19 cellular contexts compared by ENCODE assay signal in genomic region chr1:193609592-193609991, GRCh38.
DNase-seq lines count a peak whose midpoint lies in the region; ATAC-seq and TF ChIP-seq lines count a peak whose summit lies in the region.
"Had no signal": no experiment of that assay in that cellular context is flagged by ENCODE, and none has a peak within 500 bp of the region (broad histone marks: within the 10 kb centered on the region; RNA-seq: fewer than 3 reads in every experiment).

No MANE protein-coding gene starts in this region.

- ATAC-seq in GM23338 (no peak), HG03354 (IDR thresholded peaks at IDR 0.05; ENCODE audit: poor library complexity, severe bottlenecking, unreplicated experiment) (no peak)
- ATAC-seq in effector memory CD8-positive, alpha-beta T cell (replicated peaks) = peak; percentile 69
- ATAC-seq: A549, K562 had no signal

- no peaks in the 10 kb centered on the region for H3F3A ChIP-seq in GM23338 (replicated peaks; ENCODE audit: low read depth)

- no peaks in the 10 kb centered on the region for H3K27me3 Mint-ChIP-seq in activated T-cell treated with anti-CD3 and anti-CD28 coated beads, Interleukin-2, amount 50 U/mL, for 24 hours
- peaks cover 2% of the 10 kb centered on the region for H3K27me3 Mint-ChIP-seq in GM23338 (ENCODE audit: insufficient read depth, low read depth, poor library complexity)
- no peaks in the 10 kb centered on the region for H3K27me3 Mint-ChIP-seq in effector memory CD8-positive, alpha-beta T cell
- no peaks in the 10 kb centered on the region for H3K27me3 Mint-ChIP-seq in neural crest cell (ENCODE audit: low read depth)

- H3K27me3 ChIP-seq in GM23338 (ENCODE audit: insufficient read depth) = no peaks in the 10 kb centered on the region
- H3K27me3 ChIP-seq: BLaER1, SJCRH30 had no signal

- DNase-seq in activated T-cell treated with anti-CD3 and anti-CD28 coated beads, Interleukin-2, amount 50 U/mL, for 24 hours = no peak
- no peak for DNase-seq in activated T-cell treated with anti-CD3 and anti-CD28 coated beads, Interleukin-2, amount 50 U/mL, for 1 hour
- DNase-seq in GM23338 (ENCODE audit: low spot score) (no peak), neural crest cell (ENCODE audit: low read depth, low spot score) (no peak), EL (no peak)
- no peak for DNase-seq in effector memory CD8-positive, alpha-beta T cell
- no peak for DNase-seq in activated effector memory CD4-positive, alpha-beta T cell treated with Interleukin-2 at 50 U/mL for 16 hours
- DNase-seq: DMS79 treated with DMSO at 0.1 percent for 48 hours, H9, NCI-H1092 treated with DMSO at 0.1 percent for 48 hours, NCI-H146, NCI-H2029 treated with DMSO at 0.1 percent for 48 hours, NCI-H2171, NCI-H526, SJCRH30 had no signal

- H3K27ac Mint-ChIP-seq in activated T-cell treated with anti-CD3 and anti-CD28 coated beads, Interleukin-2, amount 50 U/mL, for 24 hours = peak overlapping the region; percentile 23
- H3K27ac Mint-ChIP-seq in GM23338 (peak overlapping the region; percentile 61; the same call in 1 of the 2 replicates), neural crest cell (ENCODE audit: unreplicated experiment) (peak overlapping the region; percentile 65)
- H3K27ac Mint-ChIP-seq in effector memory CD8-positive, alpha-beta T cell = peak overlapping the region in 1 of 2 donors; percentile 33

- TF ChIP-seq CTCF in GM23338 (conservative IDR thresholded peaks at IDR 0.05; ENCODE audit: low read depth in 2 of 2) (no peak), neural crest cell (conservative IDR thresholded peaks at IDR 0.05) (no peak)

- peaks cover 2% of the 10 kb centered on the region for H3K36me3 Mint-ChIP-seq in activated T-cell treated with anti-CD3 and anti-CD28 coated beads, Interleukin-2, amount 50 U/mL, for 24 hours (ENCODE audit: low read depth)
- H3K36me3 Mint-ChIP-seq in GM23338 (ENCODE audit: low read depth) (no peaks in the 10 kb centered on the region), neural crest cell (ENCODE audit: low read depth) (peaks cover 2% of the 10 kb centered on the region)
- no peaks in the 10 kb centered on the region for H3K36me3 Mint-ChIP-seq in effector memory CD8-positive, alpha-beta T cell (ENCODE audit: insufficient read depth)

- no peaks in the 10 kb centered on the region for H3K36me3 ChIP-seq in GM23338 (ENCODE audit: insufficient read depth)
- H3K36me3 ChIP-seq: BLaER1, SJCRH30 had no signal

- H3K4me1 Mint-ChIP-seq in activated T-cell treated with anti-CD3 and anti-CD28 coated beads, Interleukin-2, amount 50 U/mL, for 24 hours (ENCODE audit: low read depth) = peaks cover 21% of the 10 kb centered on the region
- H3K4me1 Mint-ChIP-seq in GM23338 (no peaks in the 10 kb centered on the region; the same call in 2 of the 3 replicates), neural crest cell (peaks cover 4% of the 10 kb centered on the region)
- H3K4me1 Mint-ChIP-seq in effector memory CD8-positive, alpha-beta T cell (ENCODE audit: low read depth in 2 of 2) = peaks cover 4 to 9% of the 10 kb centered on the region in 2 donors
- H3K4me1 Mint-ChIP-seq: H9 had no signal

- no peaks in the 10 kb centered on the region for H3K79me2 ChIP-seq in GM23338 (replicated peaks; ENCODE audit: insufficient read depth)

- H3K27ac ChIP-seq in GM23338 (ENCODE audit: low read depth) = no peak overlapping the region
- H3K27ac ChIP-seq: A549, BLaER1, SJCRH30 had no signal

- H3K4me1 ChIP-seq in GM23338 (ENCODE audit: insufficient read depth) = no peaks in the 10 kb centered on the region
- H3K4me1 ChIP-seq: BLaER1, SJCRH30 had no signal

- no peak overlapping the region for H3K4me2 ChIP-seq in GM23338
- H3K4me2 ChIP-seq: A549, BLaER1 had no signal

- no peaks in the 10 kb centered on the region; the same call in none of the 2 replicates for H3K9me2 ChIP-seq in GM23338 (ENCODE audit: insufficient read depth)

- no peak overlapping the region for H3K4me3 ChIP-seq in GM23338
- H3K4me3 ChIP-seq: A549, BLaER1, K562, SJCRH30 had no signal

- H2AFZ ChIP-seq in GM23338 = peak overlapping the region; percentile 38; the same call in 1 of the 2 replicates

- peaks cover 11% of the 10 kb centered on the region for H3K9me3 Mint-ChIP-seq in activated T-cell treated with anti-CD3 and anti-CD28 coated beads, Interleukin-2, amount 50 U/mL, for 24 hours
- H3K9me3 Mint-ChIP-seq in GM23338 (no peaks in the 10 kb centered on the region), neural crest cell (peaks cover 3% of the 10 kb centered on the region)
- H3K9me3 Mint-ChIP-seq in effector memory CD8-positive, alpha-beta T cell = no peaks in the 10 kb centered on the region

- no peaks in the 10 kb centered on the region for H4K20me1 ChIP-seq in GM23338 (replicated peaks; ENCODE audit: insufficient read depth)
- H4K20me1 ChIP-seq: BLaER1 had no signal

- no peak overlapping the region for H3K4me3 Mint-ChIP-seq in activated T-cell treated with anti-CD3 and anti-CD28 coated beads, Interleukin-2, amount 50 U/mL, for 24 hours
- H3K4me3 Mint-ChIP-seq in GM23338 (no peak overlapping the region), neural crest cell (no peak overlapping the region)
- H3K4me3 Mint-ChIP-seq in effector memory CD8-positive, alpha-beta T cell = peak overlapping the region in 1 of 2 donors; percentile 13
- H3K4me3 Mint-ChIP-seq: H9 had no signal

TF ChIP-seq in GM23338, 12 proteins besides CTCF, POLR2A, EP300 and RAD21 (continues in another document):
- TF ChIP-seq ZNF114 (CRISPR knock-in tag; IDR thresholded peaks at IDR 0.05) = no peak
- TF ChIP-seq CREB1 (CRISPR knock-in tag; IDR thresholded peaks at IDR 0.05; ENCODE audit: low read depth) = no peak
- no peak for TF ChIP-seq EZH2phosphoT487 (IDR thresholded peaks at IDR 0.05; ENCODE audit: unreplicated experiment)
- no peak for TF ChIP-seq POLR2AphosphoS5 (IDR thresholded peaks at IDR 0.05; ENCODE audit: low read depth)
- TF ChIP-seq, protein P1, sequence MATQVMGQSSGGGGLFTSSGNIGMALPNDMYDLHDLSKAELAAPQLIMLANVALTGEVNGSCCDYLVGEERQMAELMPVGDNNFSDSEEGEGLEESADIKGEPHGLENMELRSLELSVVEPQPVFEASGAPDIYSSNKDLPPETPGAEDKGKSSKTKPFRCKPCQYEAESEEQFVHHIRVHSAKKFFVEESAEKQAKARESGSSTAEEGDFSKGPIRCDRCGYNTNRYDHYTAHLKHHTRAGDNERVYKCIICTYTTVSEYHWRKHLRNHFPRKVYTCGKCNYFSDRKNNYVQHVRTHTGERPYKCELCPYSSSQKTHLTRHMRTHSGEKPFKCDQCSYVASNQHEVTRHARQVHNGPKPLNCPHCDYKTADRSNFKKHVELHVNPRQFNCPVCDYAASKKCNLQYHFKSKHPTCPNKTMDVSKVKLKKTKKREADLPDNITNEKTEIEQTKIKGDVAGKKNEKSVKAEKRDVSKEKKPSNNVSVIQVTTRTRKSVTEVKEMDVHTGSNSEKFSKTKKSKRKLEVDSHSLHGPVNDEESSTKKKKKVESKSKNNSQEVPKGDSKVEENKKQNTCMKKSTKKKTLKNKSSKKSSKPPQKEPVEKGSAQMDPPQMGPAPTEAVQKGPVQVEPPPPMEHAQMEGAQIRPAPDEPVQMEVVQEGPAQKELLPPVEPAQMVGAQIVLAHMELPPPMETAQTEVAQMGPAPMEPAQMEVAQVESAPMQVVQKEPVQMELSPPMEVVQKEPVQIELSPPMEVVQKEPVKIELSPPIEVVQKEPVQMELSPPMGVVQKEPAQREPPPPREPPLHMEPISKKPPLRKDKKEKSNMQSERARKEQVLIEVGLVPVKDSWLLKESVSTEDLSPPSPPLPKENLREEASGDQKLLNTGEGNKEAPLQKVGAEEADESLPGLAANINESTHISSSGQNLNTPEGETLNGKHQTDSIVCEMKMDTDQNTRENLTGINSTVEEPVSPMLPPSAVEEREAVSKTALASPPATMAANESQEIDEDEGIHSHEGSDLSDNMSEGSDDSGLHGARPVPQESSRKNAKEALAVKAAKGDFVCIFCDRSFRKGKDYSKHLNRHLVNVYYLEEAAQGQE (IDR thresholded peaks at IDR 0.05; ENCODE audit: unreplicated experiment) = no peak
- TF ChIP-seq, protein P2, sequence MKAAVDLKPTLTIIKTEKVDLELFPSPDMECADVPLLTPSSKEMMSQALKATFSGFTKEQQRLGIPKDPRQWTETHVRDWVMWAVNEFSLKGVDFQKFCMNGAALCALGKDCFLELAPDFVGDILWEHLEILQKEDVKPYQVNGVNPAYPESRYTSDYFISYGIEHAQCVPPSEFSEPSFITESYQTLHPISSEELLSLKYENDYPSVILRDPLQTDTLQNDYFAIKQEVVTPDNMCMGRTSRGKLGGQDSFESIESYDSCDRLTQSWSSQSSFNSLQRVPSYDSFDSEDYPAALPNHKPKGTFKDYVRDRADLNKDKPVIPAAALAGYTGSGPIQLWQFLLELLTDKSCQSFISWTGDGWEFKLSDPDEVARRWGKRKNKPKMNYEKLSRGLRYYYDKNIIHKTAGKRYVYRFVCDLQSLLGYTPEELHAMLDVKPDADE (IDR thresholded peaks at IDR 0.05) = no peak
- no peak for TF ChIP-seq EZH2 (IDR thresholded peaks at IDR 0.05; ENCODE audit: low read depth, unreplicated experiment)
- no peak for TF ChIP-seq STAT1 (IDR thresholded peaks at IDR 0.05; ENCODE audit: unreplicated experiment)
